8 cellular contexts compared by ENCODE assay signal in the genomic region with DNA sequence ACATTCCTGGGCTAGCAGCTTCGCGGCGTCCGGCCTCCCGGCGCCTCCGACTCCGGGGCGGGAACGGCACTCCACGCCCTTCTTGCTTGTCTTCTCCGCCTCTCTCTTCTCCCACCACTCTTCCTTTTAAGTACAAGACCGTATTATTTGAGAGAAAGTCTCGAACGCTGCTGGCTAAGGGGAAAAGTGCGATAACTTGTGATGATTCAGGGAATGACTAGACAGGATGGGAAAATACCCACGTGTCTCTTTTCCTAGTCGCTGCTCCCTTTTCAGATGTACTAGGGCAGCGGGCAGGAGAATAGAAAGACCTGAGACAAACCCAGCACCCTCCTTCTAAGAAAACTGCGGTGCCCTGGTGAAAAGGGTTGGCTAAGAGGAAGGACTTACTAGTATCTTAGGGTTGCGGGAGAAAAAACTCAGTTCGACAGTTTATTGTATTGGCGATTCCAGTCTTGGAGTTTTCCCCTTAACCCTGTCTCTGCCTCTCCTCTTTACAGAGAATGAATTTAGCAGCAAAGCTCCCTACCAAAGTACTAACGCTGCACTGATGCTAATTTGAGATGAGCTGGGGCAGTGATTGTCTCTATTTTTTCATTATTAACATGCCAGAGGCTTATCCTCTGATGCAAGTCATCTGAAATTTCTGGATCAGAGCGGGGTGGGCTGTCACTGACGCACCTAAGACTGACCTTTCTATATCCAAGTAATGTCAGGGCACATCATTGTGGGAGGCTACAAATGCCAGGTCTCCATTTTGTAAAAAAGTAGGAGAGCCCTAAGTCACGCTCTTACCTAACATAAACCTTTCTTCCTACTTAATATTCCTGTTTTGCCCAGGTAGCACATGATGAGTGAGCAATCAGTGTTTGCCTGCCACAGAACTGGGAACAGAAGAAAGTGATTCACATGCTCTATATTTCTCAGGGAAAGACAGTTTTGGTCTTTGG. TPM values are rescaled to one million over a fixed set of nuclear protein-coding genes. Genes with fewer than 3 reads are reported as not detected.
DNase-seq lines count a peak whose midpoint lies in the region; ATAC-seq and TF ChIP-seq lines count a peak whose summit lies in the region.

No MANE protein-coding gene starts in this region.

- peaks cover 11% of the 10 kb centered on the region for H3K4me1 ChIP-seq in CD4-positive, alpha-beta memory T cell (ENCODE audit: insufficient read depth, low read length)
- peaks cover 30% of the 10 kb centered on the region for H3K4me1 ChIP-seq in osteoblast (ENCODE audit: insufficient read depth, low read length)

- H3K4me2 ChIP-seq in osteoblast (ENCODE audit: insufficient read depth, low read length): peak overlapping the region; percentile 88

- H3K27ac ChIP-seq in CD4-positive, alpha-beta memory T cell (ENCODE audit: low read depth, low read length): no peak overlapping the region
- H3K27ac ChIP-seq in osteoblast (ENCODE audit: low read depth, low read length): peak overlapping the region; percentile 96

- H3K4me3 Mint-ChIP-seq in CD4-positive, alpha-beta memory T cell: peak overlapping the region; percentile 70 to 91 (median 86)
- H3K4me3 Mint-ChIP-seq in WTC11: peak overlapping the region; percentile 84

- peaks cover 13% of the 10 kb centered on the region for H4K20me1 ChIP-seq in osteoblast (ENCODE audit: insufficient read depth, low read length)

- peaks cover 11 to 20% (median 14%) of the 10 kb centered on the region in 4 donors for H3K4me1 Mint-ChIP-seq in CD4-positive, alpha-beta memory T cell
- peaks cover 27% of the 10 kb centered on the region for H3K4me1 Mint-ChIP-seq in WTC11

- peaks cover 38% of the 10 kb centered on the region for H3K79me2 ChIP-seq in osteoblast (ENCODE audit: insufficient read depth, low read length)

- no peaks in the 10 kb centered on the region for H3K36me3 ChIP-seq in CD4-positive, alpha-beta memory T cell (ENCODE audit: insufficient read depth, low read length)
- H3K36me3 ChIP-seq in osteoblast (ENCODE audit: insufficient read depth, low read length): no peaks in the 10 kb centered on the region

- peaks cover 11% of the 10 kb centered on the region for H3K27me3 ChIP-seq in CD4-positive, alpha-beta memory T cell (ENCODE audit: insufficient read depth, low read length)
- no peaks in the 10 kb centered on the region for H3K27me3 ChIP-seq in osteoblast (ENCODE audit: insufficient read depth, low read length)

- H3K9me3 ChIP-seq in CD4-positive, alpha-beta memory T cell (ENCODE audit: control insufficient read depth in 1 of 2, low read length in 2 of 2): no peaks in the 10 kb centered on the region
- no peaks in the 10 kb centered on the region for H3K9me3 ChIP-seq in osteoblast (ENCODE audit: low read depth, low read length)

- intact Hi-C loops in CD4-positive, alpha-beta memory T cell (cut with micrococcal nuclease): no loop called here

- peak overlapping the region; percentile 80 for H2AFZ ChIP-seq in osteoblast (ENCODE audit: low read length)

- ATAC-seq in WTC11: peak; percentile 0
- no peak for ATAC-seq in HG03095 (IDR thresholded peaks at IDR 0.05; ENCODE audit: unreplicated experiment)
- no peak for ATAC-seq in HG02642 (IDR thresholded peaks at IDR 0.05; ENCODE audit: poor library complexity, unreplicated experiment)

- peak in 2 of 5 donors; percentile 3 for DNase-seq in CD4-positive, alpha-beta memory T cell
- DNase-seq in HT-29 (ENCODE audit: low spot score) (peak; percentile 65), WTC11 (ENCODE audit: low spot score) (no peak), foreskin melanocyte (peak; percentile 81), osteoblast (ENCODE audit: insufficient read length, low spot score, missing footprints) (peak; percentile 94), cerebellar nuclear complex (lab: John Stamatoyannopoulos, UW) (no peak)

- H3K36me3 Mint-ChIP-seq in CD4-positive, alpha-beta memory T cell: no peaks in the 10 kb centered on the region
- H3K36me3 Mint-ChIP-seq in WTC11: peaks cover 34% of the 10 kb centered on the region

- H3K27me3 Mint-ChIP-seq in CD4-positive, alpha-beta memory T cell: peaks cover 29 to 37% of the 10 kb centered on the region in 2 donors
- no peaks in the 10 kb centered on the region; the same call in 1 of the 2 replicates for H3K27me3 Mint-ChIP-seq in WTC11 (ENCODE audit: low read depth)

- H3K4me3 ChIP-seq in CD4-positive, alpha-beta memory T cell (ENCODE audit: low read length in 2 of 2): peak overlapping the region in 1 of 2 donors; percentile 24
- H3K4me3 ChIP-seq in osteoblast (ENCODE audit: insufficient read depth, low read length): peak overlapping the region; percentile 73

- POLR2A ChIA-PET in CD4-positive, alpha-beta memory T cell (lab: Charles Lee; ENCODE audit: partially characterized antibody): no interaction called here
- POLR2A ChIA-PET in WTC11 (lab: Charles Lee): interaction anchor here (0.6 to 3.6 kb wide), 8 partner anchors 9 to 1594 kb away, joined by 3 to 27 read pairs (median 3); no protein-coding TSS in a partner anchor

- TF ChIP-seq CTCF in WTC11 (IDR thresholded peaks at IDR 0.05) (no peak), osteoblast (IDR thresholded peaks at IDR 0.05; ENCODE audit: extremely low read depth, low read depth, low read length) (no peak)

- H3K27ac Mint-ChIP-seq in CD4-positive, alpha-beta memory T cell: peak overlapping the region in 1 of 7 donors; percentile 5
- peak overlapping the region; percentile 99 for H3K27ac Mint-ChIP-seq in WTC11

- H3K9me3 Mint-ChIP-seq in CD4-positive, alpha-beta memory T cell: peaks cover 0 to 7% (median 1%) of the 10 kb centered on the region in 8 donors
- peaks cover 6% of the 10 kb centered on the region for H3K9me3 Mint-ChIP-seq in WTC11

- CTCF ChIA-PET in CD4-positive, alpha-beta memory T cell (lab: Charles Lee; ENCODE audit: partially characterized antibody): no interaction called here
- CTCF ChIA-PET in WTC11 (lab: Charles Lee): interaction anchor here (0.6 to 1.3 kb wide), 7 partner anchors 18 to 273 kb away, joined by 3 to 5 read pairs (median 3); no protein-coding TSS in a partner anchor

TF ChIP-seq in WTC11, 78 proteins besides CTCF, POLR2A, EP300 and RAD21 (continues in another document):
- TF ChIP-seq, protein P1, sequence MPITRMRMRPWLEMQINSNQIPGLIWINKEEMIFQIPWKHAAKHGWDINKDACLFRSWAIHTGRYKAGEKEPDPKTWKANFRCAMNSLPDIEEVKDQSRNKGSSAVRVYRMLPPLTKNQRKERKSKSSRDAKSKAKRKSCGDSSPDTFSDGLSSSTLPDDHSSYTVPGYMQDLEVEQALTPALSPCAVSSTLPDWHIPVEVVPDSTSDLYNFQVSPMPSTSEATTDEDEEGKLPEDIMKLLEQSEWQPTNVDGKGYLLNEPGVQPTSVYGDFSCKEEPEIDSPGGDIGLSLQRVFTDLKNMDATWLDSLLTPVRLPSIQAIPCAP (CRISPR knock-in tag; IDR thresholded peaks at IDR 0.05): no peak
- TF ChIP-seq, protein P2, sequence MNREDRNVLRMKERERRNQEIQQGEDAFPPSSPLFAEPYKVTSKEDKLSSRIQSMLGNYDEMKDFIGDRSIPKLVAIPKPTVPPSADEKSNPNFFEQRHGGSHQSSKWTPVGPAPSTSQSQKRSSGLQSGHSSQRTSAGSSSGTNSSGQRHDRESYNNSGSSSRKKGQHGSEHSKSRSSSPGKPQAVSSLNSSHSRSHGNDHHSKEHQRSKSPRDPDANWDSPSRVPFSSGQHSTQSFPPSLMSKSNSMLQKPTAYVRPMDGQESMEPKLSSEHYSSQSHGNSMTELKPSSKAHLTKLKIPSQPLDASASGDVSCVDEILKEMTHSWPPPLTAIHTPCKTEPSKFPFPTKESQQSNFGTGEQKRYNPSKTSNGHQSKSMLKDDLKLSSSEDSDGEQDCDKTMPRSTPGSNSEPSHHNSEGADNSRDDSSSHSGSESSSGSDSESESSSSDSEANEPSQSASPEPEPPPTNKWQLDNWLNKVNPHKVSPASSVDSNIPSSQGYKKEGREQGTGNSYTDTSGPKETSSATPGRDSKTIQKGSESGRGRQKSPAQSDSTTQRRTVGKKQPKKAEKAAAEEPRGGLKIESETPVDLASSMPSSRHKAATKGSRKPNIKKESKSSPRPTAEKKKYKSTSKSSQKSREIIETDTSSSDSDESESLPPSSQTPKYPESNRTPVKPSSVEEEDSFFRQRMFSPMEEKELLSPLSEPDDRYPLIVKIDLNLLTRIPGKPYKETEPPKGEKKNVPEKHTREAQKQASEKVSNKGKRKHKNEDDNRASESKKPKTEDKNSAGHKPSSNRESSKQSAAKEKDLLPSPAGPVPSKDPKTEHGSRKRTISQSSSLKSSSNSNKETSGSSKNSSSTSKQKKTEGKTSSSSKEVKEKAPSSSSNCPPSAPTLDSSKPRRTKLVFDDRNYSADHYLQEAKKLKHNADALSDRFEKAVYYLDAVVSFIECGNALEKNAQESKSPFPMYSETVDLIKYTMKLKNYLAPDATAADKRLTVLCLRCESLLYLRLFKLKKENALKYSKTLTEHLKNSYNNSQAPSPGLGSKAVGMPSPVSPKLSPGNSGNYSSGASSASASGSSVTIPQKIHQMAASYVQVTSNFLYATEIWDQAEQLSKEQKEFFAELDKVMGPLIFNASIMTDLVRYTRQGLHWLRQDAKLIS (CRISPR knock-in tag; IDR thresholded peaks at IDR 0.05; ENCODE audit: borderline replicate concordance): no peak
- TF ChIP-seq, protein P3, sequence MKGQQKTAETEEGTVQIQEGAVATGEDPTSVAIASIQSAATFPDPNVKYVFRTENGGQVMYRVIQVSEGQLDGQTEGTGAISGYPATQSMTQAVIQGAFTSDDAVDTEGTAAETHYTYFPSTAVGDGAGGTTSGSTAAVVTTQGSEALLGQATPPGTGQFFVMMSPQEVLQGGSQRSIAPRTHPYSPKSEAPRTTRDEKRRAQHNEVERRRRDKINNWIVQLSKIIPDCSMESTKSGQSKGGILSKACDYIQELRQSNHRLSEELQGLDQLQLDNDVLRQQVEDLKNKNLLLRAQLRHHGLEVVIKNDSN (CRISPR knock-in tag; IDR thresholded peaks at IDR 0.05): no peak
- TF ChIP-seq, protein P4, sequence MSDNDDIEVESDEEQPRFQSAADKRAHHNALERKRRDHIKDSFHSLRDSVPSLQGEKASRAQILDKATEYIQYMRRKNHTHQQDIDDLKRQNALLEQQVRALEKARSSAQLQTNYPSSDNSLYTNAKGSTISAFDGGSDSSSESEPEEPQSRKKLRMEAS (CRISPR knock-in tag; IDR thresholded peaks at IDR 0.05): no peak; the same call in 1 of the 2 replicates
- no peak for TF ChIP-seq HMGA2 (CRISPR knock-in tag; IDR thresholded peaks at IDR 0.05)
- TF ChIP-seq FOXP1 (CRISPR knock-in tag; IDR thresholded peaks at IDR 0.05; ENCODE audit: borderline replicate concordance): no peak

RNA-seq across cellular contexts. Expression of a gene that starts 0.8 kb away (rescaled TPM):
- 1 to 10 TPM; 2.8 to 4.7 TPM for total RNA-seq in CD4-positive, alpha-beta memory T cell
- 1 to 10 TPM in 1 of 2 donors, under 1 TPM in 1; 0.87 to 1.5 TPM for polyA plus RNA-seq in CD4-positive, alpha-beta memory T cell
- 255 and 306 TPM in 2 replicates for total RNA-seq in HT-29 (2014; rRNA removed; shearing (Covaris generic))
- total RNA-seq in WTC11 (2021): 397 to 512 TPM (median 493 TPM) in 3 replicates
- total RNA-seq in osteoblast: 73.4 and 78.5 TPM in 2 replicates

Comparison
In these comparisons a context has a peak if more than half of its experiments do, and no peak if none do; other contexts are left out.
1. DNase-seq: peak in HT-29 (single experiment), foreskin melanocyte (single experiment) and osteoblast (single experiment); none in WTC11 (single experiment) and cerebellar nuclear complex (0 of 2).
2. RNA of a gene that starts 0.8 kb away (total RNA-seq): 397 to 512 TPM in WTC11, 255 to 306 TPM in HT-29 and 73.4 to 78.5 TPM in osteoblast; 2.8 to 4.7 TPM in CD4-positive, alpha-beta memory T cell; every median in the first group is over 10 times any median in the second.